Comparison of ENCODE assay signal across 20 cellular contexts in the genomic region with DNA sequence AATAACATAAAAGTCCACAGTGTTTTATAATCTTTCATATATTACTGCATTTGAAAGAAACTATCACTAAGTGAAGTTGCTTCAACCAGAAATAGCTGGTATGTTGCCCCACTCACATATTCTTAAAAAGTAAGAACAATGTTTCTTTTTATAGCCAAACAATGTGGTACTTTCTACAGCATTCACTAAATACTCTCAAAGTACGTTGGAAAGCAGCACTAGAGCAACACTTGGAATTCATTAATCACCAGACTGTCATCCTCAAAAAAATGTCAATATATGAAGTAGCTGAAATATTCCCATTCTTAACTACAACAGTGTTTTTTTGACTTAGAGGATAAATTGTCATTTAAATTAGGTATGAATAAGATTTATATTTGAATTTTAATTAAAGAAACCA. TPM values are rescaled to one million over a fixed set of nuclear protein-coding genes. Genes with fewer than 3 reads are reported as not detected.
DNase-seq lines count a peak whose midpoint lies in the region; ATAC-seq and TF ChIP-seq lines count a peak whose summit lies in the region.
"Had no signal": no experiment of that assay in that cellular context is flagged by ENCODE, and none has a peak within 500 bp of the region (broad histone marks: within the 10 kb centered on the region; RNA-seq: fewer than 3 reads in every experiment).

No MANE protein-coding gene starts in this region.

- DNase-seq in mammary epithelial cell = peak; percentile 37
- DNase-seq in breast epithelium (ENCODE audit: low spot score in 2 of 2) = no peak
- DNase-seq in dermis blood vessel endothelial cell = peak; percentile 45
- no peak for DNase-seq in left lung
- DNase-seq in caudate nucleus (lab: John Stamatoyannopoulos, UW) = no peak
- no peak for DNase-seq in activated naive CD4-positive, alpha-beta T cell (lab: John Stamatoyannopoulos, UW)
- DNase-seq in cerebellum (ENCODE audit: low spot score) = no peak
- DNase-seq: 8988T; activated CD4-positive, alpha-beta T cell treated with anti-CD3 and anti-CD28 coated beads, Interleukin-2, amount 10 ng/mL, durations not matched to agents 24 days and 14 days; amniotic stem cell; H9; left colon; NCI-H1105; NCI-H526 treated with DMSO at 0.1 percent for 48 hours; T-cell had no signal

- H3K4me2 ChIP-seq in mammary epithelial cell (ENCODE audit: insufficient read depth, low read depth, low read length) = no peak overlapping the region
- H3K4me2 ChIP-seq: BLaER1 treated with 17β-estradiol and CSF1 and Interleukin-3, amounts not matched to agents 10 nM and 100 nM had no signal

- no peak overlapping the region for H3K27ac ChIP-seq in mammary epithelial cell (ENCODE audit: insufficient read depth, low read depth, low read length)
- H3K27ac ChIP-seq in breast epithelium = no peak overlapping the region
- no peak overlapping the region for H3K27ac ChIP-seq in left lung
- H3K27ac ChIP-seq in caudate nucleus (ENCODE audit: low read depth, low read length) = no peak overlapping the region
- H3K27ac ChIP-seq: BLaER1 treated with 17β-estradiol and CSF1 and Interleukin-3, amounts not matched to agents 10 nM and 100 nM; neutrophil; right atrium auricular region had no signal

- H3K4me3 ChIP-seq in mammary epithelial cell (replicated peaks in 1 of 3; ENCODE audit: insufficient read depth in 1 of 3, low read depth in 2 of 3, low read length in 3 of 3) (no peak overlapping the region), breast epithelium (no peak overlapping the region), left lung (no peak overlapping the region)
- H3K4me3 ChIP-seq: BLaER1 treated with 17β-estradiol and CSF1 and Interleukin-3, amounts not matched to agents 10 nM and 100 nM; right atrium auricular region had no signal

- WGBS in mammary epithelial cell (ENCODE audit: low coverage, missing lambda C conversion rate) = 29% methylated on average over 1 of the region's 1 CpG

- peak; percentile 66 for ATAC-seq in left lung
- no peak for ATAC-seq in GM21717 (IDR thresholded peaks at IDR 0.05; ENCODE audit: unreplicated experiment)
- ATAC-seq: left colon; stimulated activated memory B cell treated with anti-CD40 and anti-IgM and Interleukin-4, amounts not matched to agents 10 μg/mL and 1 μg/mL and 100 μg/mL, for 72 hours; T-cell had no signal

- in situ Hi-C loops in mammary epithelial cell (cut with MboI; ENCODE audit: low sequenced_read_pairs in 2 of 2) = no loop called here

- CTCF ChIA-PET in mammary epithelial cell (lab: Charles Lee; ENCODE audit: low non-redundant PET) = no interaction called here

- H3K9me3 ChIP-seq in mammary epithelial cell (replicated peaks; ENCODE audit: insufficient read depth, low read length) (no peaks in the 10 kb centered on the region), breast epithelium (no peaks in the 10 kb centered on the region), left lung (no peaks in the 10 kb centered on the region)
- H3K9me3 ChIP-seq: BLaER1 treated with 17β-estradiol and CSF1 and Interleukin-3, amounts not matched to agents 10 nM and 100 nM; neutrophil; right atrium auricular region had no signal

- H3K36me3 ChIP-seq in mammary epithelial cell (ENCODE audit: insufficient read depth, low read length) (no peaks in the 10 kb centered on the region), breast epithelium (no peaks in the 10 kb centered on the region), left lung (no peaks in the 10 kb centered on the region)
- H3K36me3 ChIP-seq: BLaER1 treated with 17β-estradiol and CSF1 and Interleukin-3, amounts not matched to agents 10 nM and 100 nM; neutrophil; right atrium auricular region had no signal

- intact Hi-C loops in mammary epithelial cell (cut with micrococcal nuclease) = no loop called here
- intact Hi-C loops in breast epithelium (cut with DNase I; ENCODE audit: low total_unique reads) = no loop called here
- intact Hi-C loops in left lung (cut with DNase I) = no loop called here

- H3K4me1 ChIP-seq in mammary epithelial cell (ENCODE audit: insufficient read depth, low read length) (no peaks in the 10 kb centered on the region), breast epithelium (no peaks in the 10 kb centered on the region), left lung (peaks cover 0 to 21% of the 10 kb centered on the region in 2 donors)
- H3K4me1 ChIP-seq: BLaER1 treated with 17β-estradiol and CSF1 and Interleukin-3, amounts not matched to agents 10 nM and 100 nM had no signal

- no peaks in the 10 kb centered on the region for H3K27me3 ChIP-seq in mammary epithelial cell (ENCODE audit: insufficient read depth, low read length)
- no peaks in the 10 kb centered on the region for H3K27me3 ChIP-seq in breast epithelium
- no peaks in the 10 kb centered on the region for H3K27me3 ChIP-seq in left lung
- H3K27me3 ChIP-seq: BLaER1 treated with 17β-estradiol and CSF1 and Interleukin-3, amounts not matched to agents 10 nM and 100 nM; neutrophil; right atrium auricular region had no signal

- dilution Hi-C loops in mammary epithelial cell (cut with HindIII; ENCODE audit: low sequenced_read_pairs) = no loop called here

- H3K79me2 ChIP-seq in mammary epithelial cell (ENCODE audit: insufficient read depth, low read length) = peaks cover 57% of the 10 kb centered on the region

- no peak overlapping the region for H2AFZ ChIP-seq in mammary epithelial cell (ENCODE audit: low read depth, low read length)

- no peak for TF ChIP-seq POLR2A in breast epithelium (IDR thresholded peaks at IDR 0.05)

- no peak overlapping the region for H3K9ac ChIP-seq in mammary epithelial cell (ENCODE audit: insufficient read depth, low read length)
- H3K9ac ChIP-seq: BLaER1 treated with 17β-estradiol and CSF1 and Interleukin-3, amounts not matched to agents 10 nM and 100 nM had no signal

- no peaks in the 10 kb centered on the region for H4K20me1 ChIP-seq in mammary epithelial cell (ENCODE audit: insufficient read depth, low read length)
- H4K20me1 ChIP-seq: BLaER1 treated with 17β-estradiol and CSF1 and Interleukin-3, amounts not matched to agents 10 nM and 100 nM had no signal

- TF ChIP-seq CTCF in mammary epithelial cell (conservative IDR thresholded peaks at IDR 0.05 in 1 of 2, IDR thresholded peaks at IDR 0.05 in 1 of 2; ENCODE audit: extremely low read depth in 1 of 2, insufficient read depth in 1 of 2, low read depth in 1 of 2, low read length in 2 of 2) (no peak), breast epithelium (IDR thresholded peaks at IDR 0.05) (no peak), left lung (IDR thresholded peaks at IDR 0.05) (no peak)

- no TSS peak for BruUV-seq in mammary epithelial cell (replicated peaks; lab: Mats Ljungman, UMichigan)

RNA-seq across cellular contexts. Expression of gene COBLL1, which starts 32.8 kb away (rescaled TPM):
- 10 to 100 TPM; 35.0 to 53.7 TPM for total RNA-seq in mammary epithelial cell
- polyA plus RNA-seq in mammary epithelial cell = 10.0 TPM
- polyA minus RNA-seq in mammary epithelial cell = 36.4 TPM
- total RNA-seq in breast epithelium = 10 to 100 TPM; 43.6 to 92.8 (median 75.8) TPM
- 4.6 and 7.8 TPM in 2 replicates for total RNA-seq in dermis blood vessel endothelial cell
- total RNA-seq in left lung = 10 to 100 TPM; 65.0 to 74.8 TPM
- 32.2 TPM for total RNA-seq in cerebellum
- total RNA-seq: activated CD4-positive, alpha-beta T cell treated with anti-CD3 and anti-CD28 coated beads, Interleukin-2, amount 10 ng/mL, durations not matched to agents 24 days and 14 days had no signal

Comparison
In these comparisons a context has a peak if more than half of its experiments do, and no peak if none do; other contexts are left out.
1. DNase-seq: peak in mammary epithelial cell (single experiment) and dermis blood vessel endothelial cell (single experiment); none in breast epithelium (0 of 2), left lung (0 of 2), caudate nucleus (0 of 61), activated naive CD4-positive, alpha-beta T cell (0 of 4) and cerebellum (single experiment).